Comparison of ENCODE assay signal across 9 cellular contexts in genomic region chr9:113349434-113350337, GRCh38. TPM values are rescaled to one million over a fixed set of nuclear protein-coding genes. Genes with fewer than 3 reads are reported as not detected.
DNase-seq lines count a peak whose midpoint lies in the region; ATAC-seq lines count a peak whose summit lies in the region.
"Had no signal": no experiment of that assay in that cellular context is flagged by ENCODE, and none has a peak within 500 bp of the region (broad histone marks: within the 10 kb centered on the region; RNA-seq: fewer than 3 reads in every experiment).

Gene BSPRY (plus strand): TSS chr9:113349541. CDS start chr9:113349580, 39 bp downstream.

- POLR2A ChIA-PET in CD4-positive, alpha-beta memory T cell (lab: Charles Lee; ENCODE audit: partially characterized antibody): interaction anchor here (1.2 to 2.6 kb wide), 5 partner anchors 10 to 74 kb away, joined by 3 to 16 read pairs (median 6); partner anchors contain the start of genes C9orf43, CDC26, HDHD3 and POLE3

- intact Hi-C loops in CD4-positive, alpha-beta memory T cell (cut with micrococcal nuclease): no loop called here

- peaks cover 10 to 24% (median 15%) of the 10 kb centered on the region in 4 donors for H3K4me1 Mint-ChIP-seq in CD4-positive, alpha-beta memory T cell
- peaks cover 17% of the 10 kb centered on the region for H3K4me1 Mint-ChIP-seq in activated naive CD4-positive, alpha-beta T cell treated with anti-CD3 and anti-CD28 coated beads, Interleukin-2, amount 50 U/mL, for 24 hours

- peaks cover 17% of the 10 kb centered on the region for H3K4me1 ChIP-seq in CD4-positive, alpha-beta memory T cell (ENCODE audit: insufficient read depth, low read length)
- H3K4me1 ChIP-seq in skeletal muscle tissue (ENCODE audit: control insufficient read depth in 3 of 3, insufficient read depth in 3 of 3, low read length in 3 of 3): peaks cover 6 to 11% (median 9%) of the 10 kb centered on the region in 3 donors

- H3K27me3 Mint-ChIP-seq in CD4-positive, alpha-beta memory T cell: peaks cover 19 to 40% of the 10 kb centered on the region in 2 donors
- H3K27me3 Mint-ChIP-seq in activated naive CD4-positive, alpha-beta T cell treated with anti-CD3 and anti-CD28 coated beads, Interleukin-2, amount 50 U/mL, for 24 hours: peaks cover 18% of the 10 kb centered on the region

- H3K9ac ChIP-seq in skeletal muscle tissue (ENCODE audit: low read depth in 1 of 3, low read length in 3 of 3): peak within 1 kb of the TSS in 1 of 3 donors; percentile 57

- CTCF ChIA-PET in CD4-positive, alpha-beta memory T cell (lab: Charles Lee; ENCODE audit: partially characterized antibody): interaction anchor here (1.0 to 3.2 kb wide), 4 partner anchors 10 to 75 kb away, joined by 3 to 16 read pairs (median 6); partner anchors contain the start of genes CDC26 and WDR31

- H3K4me3 Mint-ChIP-seq in CD4-positive, alpha-beta memory T cell: peak within 1 kb of the TSS; percentile 74 to 88 (median 84)
- peak within 1 kb of the TSS; percentile 81 for H3K4me3 Mint-ChIP-seq in activated naive CD4-positive, alpha-beta T cell treated with anti-CD3 and anti-CD28 coated beads, Interleukin-2, amount 50 U/mL, for 24 hours

- no peaks in the 10 kb centered on the region for H3K9me3 ChIP-seq in CD4-positive, alpha-beta memory T cell (ENCODE audit: control insufficient read depth in 1 of 2, low read length in 2 of 2)
- no peaks in the 10 kb centered on the region for H3K9me3 ChIP-seq in skeletal muscle tissue (ENCODE audit: control insufficient read depth in 3 of 3, low read length in 3 of 3)

- no peak within 1 kb of the TSS for H3K27ac ChIP-seq in CD4-positive, alpha-beta memory T cell (ENCODE audit: low read depth, low read length)
- no peak within 1 kb of the TSS for H3K27ac ChIP-seq in skeletal muscle tissue (ENCODE audit: low read depth, low read length)

- peak in 3 of 5 donors; percentile 32 to 39 (median 35) for DNase-seq in CD4-positive, alpha-beta memory T cell
- DNase-seq in NCI-H69 (lab: John Stamatoyannopoulos, UW) (peak; percentile 84), NAMALWA (ENCODE audit: low spot score) (no peak)

- ATAC-seq in GM21367 (IDR thresholded peaks at IDR 0.05; ENCODE audit: unreplicated experiment): peak; percentile 29
- ATAC-seq in HG03469 (IDR thresholded peaks at IDR 0.05; ENCODE audit: unreplicated experiment): no peak

- H3K36me3 ChIP-seq in CD4-positive, alpha-beta memory T cell (ENCODE audit: insufficient read depth, low read length): no peaks in the 10 kb centered on the region
- H3K36me3 ChIP-seq in skeletal muscle tissue (ENCODE audit: control insufficient read depth in 3 of 3, insufficient read depth in 3 of 3, low read length in 3 of 3): no peaks in the 10 kb centered on the region

- H3K36me3 Mint-ChIP-seq in CD4-positive, alpha-beta memory T cell: no peaks in the 10 kb centered on the region
- H3K36me3 Mint-ChIP-seq in activated naive CD4-positive, alpha-beta T cell treated with anti-CD3 and anti-CD28 coated beads, Interleukin-2, amount 50 U/mL, for 24 hours: no peaks in the 10 kb centered on the region

- no peaks in the 10 kb centered on the region for H3K9me3 Mint-ChIP-seq in CD4-positive, alpha-beta memory T cell
- H3K9me3 Mint-ChIP-seq in activated naive CD4-positive, alpha-beta T cell treated with anti-CD3 and anti-CD28 coated beads, Interleukin-2, amount 50 U/mL, for 24 hours: no peaks in the 10 kb centered on the region

- peaks cover 8% of the 10 kb centered on the region for H3K27me3 ChIP-seq in CD4-positive, alpha-beta memory T cell (ENCODE audit: insufficient read depth, low read length)
- peaks cover 29 to 44% (median 33%) of the 10 kb centered on the region in 3 donors for H3K27me3 ChIP-seq in skeletal muscle tissue (ENCODE audit: control insufficient read depth in 3 of 3, insufficient read depth in 3 of 3, low read length in 3 of 3)

- peak within 1 kb of the TSS in 3 of 7 donors; percentile 20 to 88 (median 24) for H3K27ac Mint-ChIP-seq in CD4-positive, alpha-beta memory T cell
- no peak within 1 kb of the TSS for H3K27ac Mint-ChIP-seq in activated naive CD4-positive, alpha-beta T cell treated with anti-CD3 and anti-CD28 coated beads, Interleukin-2, amount 50 U/mL, for 24 hours

- H3K4me3 ChIP-seq in CD4-positive, alpha-beta memory T cell (ENCODE audit: low read length in 2 of 2): peak within 1 kb of the TSS in 1 of 2 donors; percentile 37
- H3K4me3 ChIP-seq in iPS-11a (ENCODE audit: low read depth, low read length): peak within 1 kb of the TSS; percentile 61
- H3K4me3 ChIP-seq in skeletal muscle tissue (ENCODE audit: low read length in 3 of 3): peak within 1 kb of the TSS in 2 of 3 donors; percentile 27 to 41

RNA-seq across cellular contexts. Expression of gene BSPRY, which starts in this region (rescaled TPM):
- not detected for total RNA-seq in CD4-positive, alpha-beta memory T cell
- under 1 TPM; 0.24 to 0.93 TPM for polyA plus RNA-seq in CD4-positive, alpha-beta memory T cell
- total RNA-seq in skeletal muscle tissue: 1.0 TPM
- total RNA-seq: HT1080 had no signal

Comparison
In these comparisons a context has a peak if more than half of its experiments do, and no peak if none do; other contexts are left out.
1. Peak in DNase-seq in CD4-positive, alpha-beta memory T cell; RNA of the gene not detected or under 1 TPM.